ENCODE assay signal across 8 cellular contexts in the genomic region with DNA sequence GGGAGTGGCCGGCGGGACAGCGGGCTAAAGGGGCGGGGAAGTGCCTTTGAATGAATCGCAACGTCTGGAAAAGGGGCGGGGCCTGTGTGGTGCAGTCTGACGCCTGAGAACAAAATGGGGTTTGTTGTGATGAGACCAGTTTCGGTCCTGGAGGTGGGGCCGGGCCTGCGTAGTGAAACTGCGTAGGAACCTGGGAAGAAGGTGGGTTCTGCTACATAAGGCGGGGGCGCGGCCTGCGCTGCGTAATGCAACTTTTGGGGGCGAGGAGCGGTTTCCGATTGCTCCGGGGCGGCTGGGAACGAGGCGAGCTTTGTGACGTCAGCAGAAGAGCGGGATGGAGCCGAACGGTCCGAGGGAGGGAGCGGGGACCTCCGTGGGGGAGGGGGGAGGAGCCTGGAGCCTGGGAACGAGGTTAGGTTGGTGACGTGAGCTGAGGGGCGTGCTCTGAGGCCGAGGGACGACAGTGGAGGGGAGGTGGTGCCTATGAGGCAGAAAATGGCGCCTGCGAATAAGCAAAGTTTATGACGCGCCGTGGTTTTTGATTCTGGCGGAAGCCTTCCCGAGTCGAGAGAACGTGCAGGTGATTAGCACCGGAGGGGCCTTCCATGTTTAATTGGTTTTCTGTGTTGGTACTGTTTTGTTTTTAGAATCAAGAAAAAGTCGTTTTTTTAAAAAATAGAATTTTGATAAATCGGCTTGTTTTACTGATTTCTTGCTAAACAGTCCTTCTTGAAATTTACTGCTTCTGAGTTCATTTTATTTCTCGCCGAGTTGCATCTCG. TPM values are rescaled to one million over a fixed set of nuclear protein-coding genes. Genes with fewer than 3 reads are reported as not detected.
DNase-seq lines count a peak whose midpoint lies in the region; ATAC-seq, FAIRE-seq and TF ChIP-seq lines count a peak whose summit lies in the region.

No MANE protein-coding gene starts in this region.

- dilution Hi-C loops in mammary epithelial cell (cut with HindIII; ENCODE audit: low sequenced_read_pairs) = no loop called here

- no peaks in the 10 kb centered on the region for H3K27me3 ChIP-seq in mammary epithelial cell (ENCODE audit: insufficient read depth, low read length)
- no peaks in the 10 kb centered on the region for H3K27me3 ChIP-seq in small intestine (ENCODE audit: control insufficient read depth in 2 of 2, insufficient read depth in 2 of 2, low read length in 2 of 2)

- in situ Hi-C loops in mammary epithelial cell (cut with MboI; ENCODE audit: low sequenced_read_pairs in 2 of 2) = no loop called here

- peak; percentile 86 for ATAC-seq in GM18873 (IDR thresholded peaks at IDR 0.05; ENCODE audit: low FRiP score, unreplicated experiment)
- peak; percentile 85 for ATAC-seq in HG03135 (IDR thresholded peaks at IDR 0.05; ENCODE audit: unreplicated experiment)

- H3K9me3 ChIP-seq in mammary epithelial cell (replicated peaks; ENCODE audit: insufficient read depth, low read length) = no peaks in the 10 kb centered on the region
- no peaks in the 10 kb centered on the region for H3K9me3 ChIP-seq in small intestine (ENCODE audit: control insufficient read depth, low read depth)

- 33% methylated on average over 13 of the region's 51 CpGs for WGBS in mammary epithelial cell (ENCODE audit: low coverage, missing lambda C conversion rate)
- WGBS in small intestine, 3 donors = 0 to 23% (median 3%) methylated on average over 32 to 51 of the region's 51 CpGs

- H3K36me3 ChIP-seq in mammary epithelial cell (ENCODE audit: insufficient read depth, low read length) (no peaks in the 10 kb centered on the region), small intestine (ENCODE audit: control insufficient read depth in 2 of 2, insufficient read depth in 2 of 2, low read length in 2 of 2) (peaks cover 0 to 2% of the 10 kb centered on the region in 2 donors)

- POLR2A ChIA-PET in AG04449 (lab: Yijun Ruan, JAX) = interaction anchor here (1.0 to 1.7 kb wide), 4 partner anchors 12 to 128 kb away, joined by 3 to 8 read pairs (median 4); a partner anchor contains a TSS

- DNase-seq in AG04449 (ENCODE audit: low read depth, low spot score) (peak; percentile 85), NCI-H2196 (lab: John Stamatoyannopoulos, UW; ENCODE audit: unreplicated experiment) (peak; percentile 90), mammary epithelial cell (peak; percentile 95), iPS-NIHi11 (ENCODE audit: low spot score) (peak; percentile 78), small intestine (peak; percentile 92)

- FAIRE-seq in small intestine (lab: Jason Lieb, UNC) = no peak

- H3K4me1 ChIP-seq in mammary epithelial cell (ENCODE audit: insufficient read depth, low read length) (peaks cover 10% of the 10 kb centered on the region), small intestine (ENCODE audit: control insufficient read depth in 2 of 2, insufficient read depth in 1 of 2, low read depth in 1 of 2, low read length in 1 of 2) (no peaks in the 10 kb centered on the region)

- intact Hi-C loops in mammary epithelial cell (cut with micrococcal nuclease) = loop anchor here (1.0 to 5.0 kb wide), 4 partner anchors 15 to 129 kb away; a partner anchor contains a TSS

- TF ChIP-seq CTCF in AG04449 (IDR thresholded peaks at IDR 0.05; ENCODE audit: insufficient read depth, low read length, missing control alignments) (no peak), VCaP (conservative IDR thresholded peaks at IDR 0.05) (no peak), mammary epithelial cell (conservative IDR thresholded peaks at IDR 0.05 in 1 of 2, IDR thresholded peaks at IDR 0.05 in 1 of 2; ENCODE audit: extremely low read depth in 1 of 2, insufficient read depth in 1 of 2, low read depth in 1 of 2, low read length in 2 of 2) (no peak)

- H3K79me2 ChIP-seq in mammary epithelial cell (ENCODE audit: insufficient read depth, low read length) = peaks cover 25% of the 10 kb centered on the region

- peak overlapping the region; percentile 96 for H3K9ac ChIP-seq in mammary epithelial cell (ENCODE audit: insufficient read depth, low read length)

- H3K4me2 ChIP-seq in mammary epithelial cell (ENCODE audit: insufficient read depth, low read depth, low read length) = peak overlapping the region; percentile 73

- H3K27ac ChIP-seq in VCaP (peak overlapping the region; percentile 86), mammary epithelial cell (ENCODE audit: insufficient read depth, low read depth, low read length) (peak overlapping the region; percentile 98), small intestine (ENCODE audit: low read depth in 1 of 2, low read length in 1 of 2) (peak overlapping the region; percentile 90 to 97)

- BruUV-seq in mammary epithelial cell (replicated peaks; lab: Mats Ljungman, UMichigan) = no TSS peak

- no peak overlapping the region for H2AFZ ChIP-seq in mammary epithelial cell (ENCODE audit: low read depth, low read length)

- CTCF ChIA-PET in AG04449 (lab: Yijun Ruan, JAX) = interaction anchor here (1.1 kb wide), 1 partner anchor 78 kb away, joined by 3 read pairs; no protein-coding TSS in a partner anchor
- CTCF ChIA-PET in mammary epithelial cell (lab: Charles Lee; ENCODE audit: low non-redundant PET) = no interaction called here

- H3K4me3 ChIP-seq in AG04449 (ENCODE audit: low read depth, low read length) = peak overlapping the region; percentile 75
- peak overlapping the region; percentile 61 to 81 (median 74) for H3K4me3 ChIP-seq in mammary epithelial cell (replicated peaks in 1 of 3; ENCODE audit: insufficient read depth in 1 of 3, low read depth in 2 of 3, low read length in 3 of 3)
- peak overlapping the region; percentile 29 to 55 for H3K4me3 ChIP-seq in small intestine (ENCODE audit: low read depth in 1 of 2, low read length in 2 of 2)

- no peaks in the 10 kb centered on the region for H4K20me1 ChIP-seq in mammary epithelial cell (ENCODE audit: insufficient read depth, low read length)

RNA-seq across cellular contexts. Expression of a gene that starts 0.7 kb away (rescaled TPM):
- total RNA-seq in mammary epithelial cell = 10 to 100 TPM; 23.7 to 27.3 TPM
- polyA plus RNA-seq in mammary epithelial cell (14.2 TPM), small intestine (10 to 100 TPM in 1 of 3 donors, 1 to 10 TPM in 2; 4.0 to 17.0 (median 6.8) TPM)
- polyA minus RNA-seq in mammary epithelial cell = 71.7 TPM

RNA-seq across cellular contexts. Expression of a gene that starts 15.0 kb away (rescaled TPM):
- total RNA-seq in mammary epithelial cell = 100 to 1,000 TPM; 110 to 163 TPM
- 176 TPM for polyA plus RNA-seq in mammary epithelial cell
- 203 TPM for polyA minus RNA-seq in mammary epithelial cell
- 10 to 100 TPM; 48.9 to 75.8 (median 53.9) TPM for polyA plus RNA-seq in small intestine

RNA-seq across cellular contexts. Expression of a gene that starts 39.9 kb away (rescaled TPM):
- 100 to 1,000 TPM; 231 to 360 TPM for total RNA-seq in mammary epithelial cell
- 359 TPM for polyA plus RNA-seq in mammary epithelial cell
- 578 TPM for polyA minus RNA-seq in mammary epithelial cell
- polyA plus RNA-seq in small intestine = 100 to 1,000 TPM in 1 of 3 donors, 10 to 100 TPM in 2; 90.5 to 101 (median 95.9) TPM

Comparison
In these comparisons a context has a peak if more than half of its experiments do, and no peak if none do; other contexts are left out.
1. Peak in every context shown above with its lines: DNase-seq, ATAC-seq, H3K4me3 ChIP-seq and H3K27ac ChIP-seq.